18 cellular contexts compared by ENCODE assay signal in the genomic region with DNA sequence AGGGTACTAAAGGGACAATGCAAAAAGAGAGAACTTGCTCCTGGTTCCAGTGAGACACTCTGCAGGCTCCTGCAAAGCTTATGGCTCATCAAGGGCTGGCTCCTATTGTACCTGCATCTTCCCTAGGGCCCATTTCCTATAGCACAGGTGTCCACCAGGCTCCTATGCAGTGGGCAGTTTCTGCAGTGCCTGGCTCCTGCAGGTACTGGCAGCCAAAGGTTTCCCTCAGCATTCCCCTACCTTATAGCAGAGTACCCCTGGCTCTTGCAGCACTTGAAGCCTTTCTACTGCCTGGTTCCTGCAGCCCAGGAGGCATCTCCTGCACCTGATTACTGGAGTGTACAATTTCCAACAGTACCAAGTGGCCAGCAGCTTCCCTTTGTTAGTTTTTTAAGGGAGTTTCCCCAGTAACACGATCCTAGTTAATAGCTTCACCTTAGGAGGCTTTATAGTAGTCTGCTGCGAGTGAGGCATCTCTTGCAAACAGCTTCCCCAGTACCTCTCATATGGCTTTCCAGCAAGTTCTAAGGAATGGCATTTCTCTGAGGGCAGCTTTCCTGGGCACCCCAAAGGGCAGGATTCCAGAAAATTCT.
"Had no signal": no experiment of that assay in that cellular context is flagged by ENCODE, and none has a peak within 500 bp of the region (broad histone marks: within the 10 kb centered on the region; RNA-seq: fewer than 3 reads in every experiment).

No MANE protein-coding gene starts in this region.

- H3K4me1 ChIP-seq: colonic mucosa, tibial nerve had no signal

- H3K27ac Mint-ChIP-seq: activated naive CD8-positive, alpha-beta T cell treated with anti-CD3 and anti-CD28 coated beads, Interleukin-2, amount 10 ng/mL, durations not matched to agents 7 days and 5 days; brain; natural killer cell treated with Interleukin-12 subunit alpha and Interleukin-12 subunit beta and Interleukin-15 and Interleukin-18, amount 100 ng/mL, for 72 hours; stimulated activated naive B cell treated with anti-CD40 and anti-IgM and Interleukin-4, amounts not matched to agents 10 μg/mL and 1 μg/mL and 100 μg/mL, for 72 hours had no signal

- H3K9me3 ChIP-seq: colonic mucosa had no signal

- H3K4me3 Mint-ChIP-seq: activated naive CD8-positive, alpha-beta T cell treated with anti-CD3 and anti-CD28 coated beads, Interleukin-2, amount 10 ng/mL, durations not matched to agents 7 days and 5 days; brain; natural killer cell treated with Interleukin-12 subunit alpha and Interleukin-12 subunit beta and Interleukin-15 and Interleukin-18, amount 100 ng/mL, for 72 hours; stimulated activated naive B cell treated with anti-CD40 and anti-IgM and Interleukin-4, amounts not matched to agents 10 μg/mL and 1 μg/mL and 100 μg/mL, for 72 hours had no signal

- H3K36me3 ChIP-seq: colonic mucosa had no signal

- ATAC-seq: activated CD4-positive, CD25-positive, alpha-beta regulatory T cell treated with anti-CD3 and anti-CD28 coated beads, Interleukin-2, amount 50 U/mL, for 24 hours; esophagus mucosa; left ventricle myocardium superior; natural killer cell treated with Interleukin-12 subunit alpha and Interleukin-12 subunit beta and Interleukin-15 and Interleukin-18, amount 100 ng/mL, for 72 hours; stimulated activated naive B cell treated with anti-CD40 and anti-IgM and Interleukin-4, amounts not matched to agents 10 μg/mL and 1 μg/mL and 100 μg/mL, for 72 hours had no signal

- H3K27me3 ChIP-seq: colonic mucosa, tibial nerve had no signal

- H3K27me3 Mint-ChIP-seq: activated naive CD8-positive, alpha-beta T cell treated with anti-CD3 and anti-CD28 coated beads, Interleukin-2, amount 10 ng/mL, durations not matched to agents 7 days and 5 days; brain; natural killer cell treated with Interleukin-12 subunit alpha and Interleukin-12 subunit beta and Interleukin-15 and Interleukin-18, amount 100 ng/mL, for 72 hours; stimulated activated naive B cell treated with anti-CD40 and anti-IgM and Interleukin-4, amounts not matched to agents 10 μg/mL and 1 μg/mL and 100 μg/mL, for 72 hours had no signal

- H3K27ac ChIP-seq: colonic mucosa, tibial nerve had no signal

- FAIRE-seq: keratinocyte had no signal

- H3K4me1 Mint-ChIP-seq: activated naive CD8-positive, alpha-beta T cell treated with anti-CD3 and anti-CD28 coated beads, Interleukin-2, amount 10 ng/mL, durations not matched to agents 7 days and 5 days had no signal

- DNase-seq: activated naive CD4-positive, alpha-beta T cell; activated naive CD8-positive, alpha-beta T cell treated with anti-CD3 and anti-CD28 coated beads, Interleukin-2, amount 10 ng/mL, durations not matched to agents 7 days and 5 days; activated T-cell treated with anti-CD3 and anti-CD28 coated beads for 4 hours; central memory CD4-positive, alpha-beta T cell; colonic mucosa; left ventricle myocardium superior; mesendoderm; posterior cingulate gyrus; retina; stimulated activated CD4-positive, alpha-beta T cell treated with anti-CD3 and anti-CD28 coated beads, Interleukin-15, amount 100 ng/mL, for 24 hours; stimulated activated CD4-positive, alpha-beta T cell treated with anti-CD3 and anti-CD28 coated beads, Interleukin-4, amount 100 ng/mL, for 1 hour; stimulated activated naive B cell treated with anti-CD40 and anti-IgM and Interleukin-4, amounts not matched to agents 10 μg/mL and 1 μg/mL and 100 μg/mL, for 72 hours had no signal

- H3K4me3 ChIP-seq: colonic mucosa, tibial nerve had no signal
